Comparison of ENCODE assay signal across 25 cellular contexts in the genomic region with DNA sequence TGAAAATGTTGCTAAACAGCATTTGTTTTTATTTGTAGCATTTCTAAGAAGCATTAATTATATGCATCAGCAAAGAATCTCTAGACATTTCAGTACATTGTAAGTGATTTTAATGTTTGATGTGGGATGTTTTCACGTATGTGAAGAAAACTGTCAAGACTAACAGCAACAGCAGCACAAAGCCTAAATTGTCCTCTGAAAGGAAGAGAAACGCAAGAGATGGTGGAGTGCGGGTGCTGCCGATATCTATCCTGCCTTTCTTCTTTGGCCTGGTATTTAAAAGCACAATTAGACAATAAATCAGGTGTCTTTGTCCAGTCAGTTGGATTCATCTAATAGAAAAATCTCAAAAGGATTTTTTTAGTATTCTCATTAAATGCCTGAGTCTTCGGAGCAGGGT. TPM values are rescaled to one million over a fixed set of nuclear protein-coding genes. Genes with fewer than 3 reads are reported as not detected.
DNase-seq lines count a peak whose midpoint lies in the region; TF ChIP-seq lines count a peak whose summit lies in the region.
"Had no signal": no experiment of that assay in that cellular context is flagged by ENCODE, and none has a peak within 500 bp of the region (broad histone marks: within the 10 kb centered on the region; RNA-seq: fewer than 3 reads in every experiment).

No MANE protein-coding gene starts in this region.

- H3K27me3 ChIP-seq in adipocyte (replicated peaks; ENCODE audit: control insufficient read depth, insufficient read depth, low read length) (no peaks in the 10 kb centered on the region), Caco-2 (replicated peaks; ENCODE audit: control insufficient read depth, insufficient read depth, low read length) (no peaks in the 10 kb centered on the region)

- H3K27ac ChIP-seq in RWPE1, result no peak overlapping the region
- H3K27ac ChIP-seq: lower lobe of right lung, neural progenitor cell, VCaP had no signal

- H3K4me3 ChIP-seq in AG09309 (ENCODE audit: control insufficient read depth, low read depth, low read length) (peak overlapping the region; percentile 94), adipocyte (ENCODE audit: low read length) (peak overlapping the region; percentile 90), skeletal muscle cell (ENCODE audit: low read depth, low read length) (peak overlapping the region; percentile 83), Caco-2 (ENCODE audit: low read depth, low read length) (no peak overlapping the region)
- H3K4me3 ChIP-seq: lower lobe of right lung, neural progenitor cell had no signal

- intact Hi-C loops in Caco-2 (cut with micrococcal nuclease; ENCODE audit: unreplicated experiment) (no loop called here), CD14-positive monocyte (cut with micrococcal nuclease) (no loop called here)

- H3K36me3 Mint-ChIP-seq in Caco-2 (ENCODE audit: insufficient read depth, unreplicated experiment), result no peaks in the 10 kb centered on the region
- no peaks in the 10 kb centered on the region for H3K36me3 Mint-ChIP-seq in CD14-positive monocyte
- H3K36me3 Mint-ChIP-seq: activated naive CD8-positive, alpha-beta T cell; stimulated activated effector memory CD8-positive, alpha-beta T cell treated with anti-CD3 and anti-CD28 coated beads, Interleukin-12 subunit alpha, Interleukin-12 subunit beta, amount 100 ng/mL, for 72 hours had no signal

- H3K4me3 Mint-ChIP-seq in Caco-2 (ENCODE audit: unreplicated experiment) (no peak overlapping the region), CD14-positive monocyte (peak overlapping the region in 1 of 2 donors; percentile 26)
- H3K4me3 Mint-ChIP-seq: activated CD4-positive, alpha-beta T cell treated with anti-CD3 and anti-CD28 coated beads, Interleukin-2, amount 10 ng/mL, durations not matched to agents 7 days and 5 days; activated naive CD8-positive, alpha-beta T cell; activated T-helper 17 cell treated with anti-CD3 and anti-CD28 coated beads, Interleukin-2, amount 50 U/mL, for 72 hours; neural progenitor cell; stimulated activated effector memory CD8-positive, alpha-beta T cell treated with anti-CD3 and anti-CD28 coated beads, Interleukin-12 subunit alpha, Interleukin-12 subunit beta, amount 100 ng/mL, for 72 hours had no signal

- H3K27me3 Mint-ChIP-seq in Caco-2 (ENCODE audit: insufficient read depth, unreplicated experiment) (no peaks in the 10 kb centered on the region), CD14-positive monocyte (ENCODE audit: low read depth in 3 of 3) (peaks cover 69 to 90% (median 76%) of the 10 kb centered on the region in 3 donors)

- H3K4me1 Mint-ChIP-seq in Caco-2 (ENCODE audit: low read depth, unreplicated experiment) (no peaks in the 10 kb centered on the region), CD14-positive monocyte (peaks cover 11% of the 10 kb centered on the region)
- H3K4me1 Mint-ChIP-seq: activated CD4-positive, alpha-beta T cell treated with anti-CD3 and anti-CD28 coated beads, Interleukin-2, amount 10 ng/mL, durations not matched to agents 7 days and 5 days; activated T-helper 17 cell treated with anti-CD3 and anti-CD28 coated beads, Interleukin-2, amount 50 U/mL, for 72 hours; IgD-negative memory B cell; stimulated activated effector memory CD8-positive, alpha-beta T cell treated with anti-CD3 and anti-CD28 coated beads, Interleukin-12 subunit alpha, Interleukin-12 subunit beta, amount 100 ng/mL, for 72 hours had no signal

- peak overlapping the region; percentile 95 for H3K9ac ChIP-seq in adipocyte (ENCODE audit: low read length)
- H3K9ac ChIP-seq: neural progenitor cell had no signal

- H3K4me1 ChIP-seq in adipocyte (ENCODE audit: control insufficient read depth, insufficient read depth, low read length) (peaks cover 36% of the 10 kb centered on the region), Caco-2 (no peaks in the 10 kb centered on the region)

- no peaks in the 10 kb centered on the region for H3K9me3 ChIP-seq in adipocyte (ENCODE audit: control insufficient read depth, low read length)
- no peaks in the 10 kb centered on the region for H3K9me3 ChIP-seq in Caco-2
- H3K9me3 ChIP-seq: lower lobe of right lung had no signal

- no peak for DNase-seq in AG09309 (ENCODE audit: low read depth)
- DNase-seq in adipocyte (ENCODE audit: low read depth), result peak; percentile 48
- DNase-seq in fibroblast of peridontal ligament (ENCODE audit: extremely low read depth), result peak; percentile 46
- no peak for DNase-seq in skeletal muscle cell (ENCODE audit: low read depth)
- DNase-seq in LoVo (ENCODE audit: low spot score), result no peak
- no peak for DNase-seq in RWPE1 (ENCODE audit: low spot score)
- no peak for DNase-seq in Caco-2
- DNase-seq in CD14-positive monocyte (ENCODE audit: low spot score), result no peak
- DNase-seq: activated CD4-positive, alpha-beta T cell treated with anti-CD3 and anti-CD28 coated beads, Interleukin-2, amount 10 ng/mL, durations not matched to agents 7 days and 5 days; activated CD8-positive, alpha-beta memory T cell treated with anti-CD3 and anti-CD28 coated beads, Interleukin-2, amount 50 U/mL, for 48 hours; erythroblast; kidney glomerular epithelial cell; lower lobe of right lung; NCI-H1105 treated with DMSO at 0.1 percent for 48 hours; NCI-H2029; NCI-H226 had no signal

- no TSS peak for BruUV-seq in Caco-2 (replicated peaks; lab: Mats Ljungman, UMichigan)

- H3K36me3 ChIP-seq in adipocyte (ENCODE audit: control insufficient read depth, insufficient read depth, low read length, severe bottlenecking), result peaks cover 43% of the 10 kb centered on the region
- H3K36me3 ChIP-seq in Caco-2 (ENCODE audit: control insufficient read depth, insufficient read depth, low read length), result no peaks in the 10 kb centered on the region
- H3K36me3 ChIP-seq: lower lobe of right lung, neural progenitor cell had no signal

- CTCF ChIA-PET in RWPE1 (lab: Yijun Ruan, JAX) (interaction anchor here (0.6 kb wide), 1 partner anchor 106 kb away, joined by 3 read pairs; no protein-coding TSS in a partner anchor), Caco-2 (lab: Charles Lee) (no interaction called here)

- no peaks in the 10 kb centered on the region for H3K9me3 Mint-ChIP-seq in Caco-2 (ENCODE audit: unreplicated experiment)
- H3K9me3 Mint-ChIP-seq in CD14-positive monocyte, result peaks cover 2 to 23% (median 20%) of the 10 kb centered on the region in 7 donors
- H3K9me3 Mint-ChIP-seq: activated CD4-positive, alpha-beta T cell treated with anti-CD3 and anti-CD28 coated beads, Interleukin-2, amount 10 ng/mL, durations not matched to agents 7 days and 5 days; activated T-helper 17 cell treated with anti-CD3 and anti-CD28 coated beads, Interleukin-2, amount 50 U/mL, for 72 hours; IgD-negative memory B cell; stimulated activated effector memory CD8-positive, alpha-beta T cell treated with anti-CD3 and anti-CD28 coated beads, Interleukin-12 subunit alpha, Interleukin-12 subunit beta, amount 100 ng/mL, for 72 hours had no signal

- POLR2A ChIA-PET in RWPE1 (lab: Yijun Ruan, JAX; ENCODE audit: low non-redundant PET), result no interaction called here
- POLR2A ChIA-PET in Caco-2 (lab: Charles Lee), result no interaction called here

- H3K27ac Mint-ChIP-seq in Caco-2 (ENCODE audit: unreplicated experiment), result no peak overlapping the region
- no peak overlapping the region for H3K27ac Mint-ChIP-seq in CD14-positive monocyte
- H3K27ac Mint-ChIP-seq: activated CD4-positive, alpha-beta T cell treated with anti-CD3 and anti-CD28 coated beads, Interleukin-2, amount 10 ng/mL, durations not matched to agents 7 days and 5 days; activated naive CD8-positive, alpha-beta T cell; activated T-helper 17 cell treated with anti-CD3 and anti-CD28 coated beads, Interleukin-2, amount 50 U/mL, for 72 hours; IgD-negative memory B cell; neural progenitor cell; progenitor cell of endocrine pancreas; stimulated activated effector memory CD8-positive, alpha-beta T cell treated with anti-CD3 and anti-CD28 coated beads, Interleukin-12 subunit alpha, Interleukin-12 subunit beta, amount 100 ng/mL, for 72 hours had no signal

- TF ChIP-seq CTCF in AG09309 (IDR thresholded peaks at IDR 0.05; ENCODE audit: control insufficient read depth, insufficient read depth, low read depth, low read length, missing control alignments) (no peak), RWPE1 (conservative IDR thresholded peaks at IDR 0.05; ENCODE audit: low read depth) (no peak), Caco-2 (IDR thresholded peaks at IDR 0.05; ENCODE audit: insufficient read depth in 1 of 2, low read depth in 1 of 2, low read length in 1 of 2, severe bottlenecking in 1 of 2, unreplicated experiment in 1 of 2) (no peak), CD14-positive monocyte (IDR thresholded peaks at IDR 0.05) (no peak)

RNA-seq across cellular contexts. Expression of a gene that starts 3.1 kb away (rescaled TPM):
- not detected in 2 replicates for total RNA-seq in Caco-2 (2022)
- polyA plus RNA-seq in CD14-positive monocyte, result under 1 TPM; 0.43 to 0.49 TPM
- total RNA-seq: A673; activated CD4-positive, alpha-beta T cell treated with anti-CD3 and anti-CD28 coated beads, Interleukin-2, amount 10 ng/mL, durations not matched to agents 7 days and 5 days; activated T-helper 17 cell treated with anti-CD3 and anti-CD28 coated beads, Interleukin-2, amount 50 U/mL, for 72 hours; progenitor cell of endocrine pancreas; T-helper 2 cell treated with Interferon-gamma antibody and Interleukin-4, amounts not matched to agents 100 ng/mL and 5 ng/mL, for 36 hours had no signal
- polyA plus RNA-seq: IgD-negative memory B cell had no signal

Comparison
In these comparisons a context has a peak if more than half of its experiments do, and no peak if none do; other contexts are left out.
1. DNase-seq: peak in adipocyte (single experiment) and fibroblast of peridontal ligament (single experiment); none in AG09309 (single experiment), skeletal muscle cell (single experiment), LoVo (single experiment), RWPE1 (single experiment), Caco-2 (0 of 2) and CD14-positive monocyte (single experiment).